ENCODE assay signal across 12 cellular contexts in genomic region chr6:75306074-75306473, GRCh38.
"Had no signal": no experiment of that assay in that cellular context is flagged by ENCODE, and none has a peak within 500 bp of the region (broad histone marks: within the 10 kb centered on the region; RNA-seq: fewer than 3 reads in every experiment).

No MANE protein-coding gene starts in this region.

- H3K4me3 ChIP-seq: breast epithelium, hepatocyte, neural progenitor cell, ovary, smooth muscle cell, tibial nerve had no signal

- H3K27ac Mint-ChIP-seq: memory B cell; neural progenitor cell; stimulated activated effector memory CD8-positive, alpha-beta T cell treated with anti-CD3 and anti-CD28 coated beads, Interleukin-12 subunit alpha, Interleukin-12 subunit beta, amount 100 ng/mL, for 72 hours; T-helper 17 cell had no signal

- DNase-seq: activated T-cell treated with anti-CD3 and anti-CD28 coated beads, Interleukin-2, amount 50 U/mL, for 1 hour; ovary; SHP77 treated with DMSO at 0.1 percent for 48 hours; T-helper 17 cell had no signal

- H3K9me3 Mint-ChIP-seq: activated naive CD4-positive, alpha-beta T cell treated with anti-CD3 and anti-CD28 coated beads, Interleukin-2, amount 50 U/mL, for 72 hours; memory B cell; neural progenitor cell; stimulated activated effector memory CD8-positive, alpha-beta T cell treated with anti-CD3 and anti-CD28 coated beads, Interleukin-12 subunit alpha, Interleukin-12 subunit beta, amount 100 ng/mL, for 72 hours had no signal

- H3K9ac ChIP-seq: neural progenitor cell had no signal

- H3K36me3 ChIP-seq: breast epithelium, neural progenitor cell, ovary, tibial nerve had no signal

- H2AFZ ChIP-seq: hepatocyte, neural progenitor cell had no signal

- H3K27me3 ChIP-seq: breast epithelium, hepatocyte, neural progenitor cell, ovary, tibial nerve had no signal

- H3K27ac ChIP-seq: breast epithelium, hepatocyte, neural progenitor cell, ovary, tibial nerve had no signal

- H3K4me1 Mint-ChIP-seq: memory B cell; neural progenitor cell; stimulated activated effector memory CD8-positive, alpha-beta T cell treated with anti-CD3 and anti-CD28 coated beads, Interleukin-12 subunit alpha, Interleukin-12 subunit beta, amount 100 ng/mL, for 72 hours had no signal

- H3K36me3 Mint-ChIP-seq: activated naive CD4-positive, alpha-beta T cell treated with anti-CD3 and anti-CD28 coated beads, Interleukin-2, amount 50 U/mL, for 72 hours; memory B cell; neural progenitor cell; stimulated activated effector memory CD8-positive, alpha-beta T cell treated with anti-CD3 and anti-CD28 coated beads, Interleukin-12 subunit alpha, Interleukin-12 subunit beta, amount 100 ng/mL, for 72 hours had no signal

- H3K4me1 ChIP-seq: breast epithelium, tibial nerve had no signal

- H3K9me3 ChIP-seq: breast epithelium, ovary had no signal

- H3K4me3 Mint-ChIP-seq: memory B cell; neural progenitor cell; stimulated activated effector memory CD8-positive, alpha-beta T cell treated with anti-CD3 and anti-CD28 coated beads, Interleukin-12 subunit alpha, Interleukin-12 subunit beta, amount 100 ng/mL, for 72 hours had no signal

- ATAC-seq: activated naive CD4-positive, alpha-beta T cell treated with anti-CD3 and anti-CD28 coated beads, Interleukin-2, amount 50 U/mL, for 72 hours; stimulated activated effector memory CD8-positive, alpha-beta T cell treated with anti-CD3 and anti-CD28 coated beads, Interleukin-12 subunit alpha, Interleukin-12 subunit beta, amount 100 ng/mL, for 72 hours; T-helper 17 cell had no signal

- H3K4me2 ChIP-seq: hepatocyte, neural progenitor cell, smooth muscle cell had no signal
